21 cellular contexts compared by ENCODE assay signal in genomic region chr4:3421470-3421869, GRCh38. TPM values are rescaled to one million over a fixed set of nuclear protein-coding genes. Genes with fewer than 3 reads are reported as not detected.
DNase-seq lines count a peak whose midpoint lies in the region; ATAC-seq and TF ChIP-seq lines count a peak whose summit lies in the region.
"Had no signal": no experiment of that assay in that cellular context is flagged by ENCODE, and none has a peak within 500 bp of the region (broad histone marks: within the 10 kb centered on the region; RNA-seq: fewer than 3 reads in every experiment).

No MANE protein-coding gene starts in this region.

- H3K27me3 ChIP-seq in left ventricle myocardium inferior (ENCODE audit: low read depth): no peaks in the 10 kb centered on the region
- H3K27me3 ChIP-seq: SJCRH30 had no signal

- peaks cover 10% of the 10 kb centered on the region for H3K36me3 Mint-ChIP-seq in chondrocyte (ENCODE audit: low read depth)

- no peak overlapping the region for H3K27ac ChIP-seq in left ventricle myocardium inferior (replicated peaks)
- H3K27ac ChIP-seq: GM23248, SJCRH30 had no signal

- H3K4me1 ChIP-seq in left ventricle myocardium inferior: no peaks in the 10 kb centered on the region
- H3K4me1 ChIP-seq: Caco-2 had no signal

- H3K27me3 Mint-ChIP-seq in chondrocyte (ENCODE audit: low read depth): no peaks in the 10 kb centered on the region
- H3K27me3 Mint-ChIP-seq: CD4-positive, CD25-positive, alpha-beta regulatory T cell had no signal

- no peak for ATAC-seq in Right ventricle myocardium superior (ENCODE audit: poor library complexity)
- ATAC-seq in sciatic nerve: peak; percentile 29
- no peak for ATAC-seq in HG03342 (IDR thresholded peaks at IDR 0.05; ENCODE audit: unreplicated experiment)
- no peak for ATAC-seq in GM21825 (IDR thresholded peaks at IDR 0.05; ENCODE audit: unreplicated experiment)

- TF ChIP-seq CTCF in left ventricle myocardium inferior (IDR thresholded peaks at IDR 0.05; ENCODE audit: borderline replicate concordance) (no peak), chondrocyte (IDR thresholded peaks at IDR 0.05) (no peak)

- DNase-seq in Right ventricle myocardium superior: peak; percentile 35
- DNase-seq in left ventricle myocardium inferior: no peak
- peak; percentile 90 for DNase-seq in chondrocyte (ENCODE audit: low spot score)
- DNase-seq in iPS-NIHi7 (ENCODE audit: extremely low spot score): peak; percentile 52
- no peak for DNase-seq in sciatic nerve (ENCODE audit: low spot score)
- DNase-seq in COLO829 (ENCODE audit: low spot score): no peak
- DNase-seq: 8988T; Caco-2; CD4-positive, CD25-positive, alpha-beta regulatory T cell; GDM1; GM23248; KBM-7; NCI-H1105; NCI-H510A; NCI-H774; OCI-M1; SJCRH30 had no signal

- H3K4me3 Mint-ChIP-seq in chondrocyte (ENCODE audit: unreplicated experiment): no peak overlapping the region
- H3K4me3 Mint-ChIP-seq: CD4-positive, CD25-positive, alpha-beta regulatory T cell had no signal

- H3K36me3 ChIP-seq in left ventricle myocardium inferior: peaks cover 52% of the 10 kb centered on the region

- no peaks in the 10 kb centered on the region for H3K4me1 Mint-ChIP-seq in chondrocyte (ENCODE audit: low read depth)
- H3K4me1 Mint-ChIP-seq: CD4-positive, CD25-positive, alpha-beta regulatory T cell had no signal

- H3K9me3 Mint-ChIP-seq in chondrocyte (ENCODE audit: low read depth): no peaks in the 10 kb centered on the region
- H3K9me3 Mint-ChIP-seq: CD4-positive, CD25-positive, alpha-beta regulatory T cell had no signal

- no peak overlapping the region for H3K4me3 ChIP-seq in left ventricle myocardium inferior
- H3K4me3 ChIP-seq: GM23248, SJCRH30 had no signal

- no peak overlapping the region for H3K27ac Mint-ChIP-seq in chondrocyte (ENCODE audit: unreplicated experiment)
- H3K27ac Mint-ChIP-seq: CD4-positive, CD25-positive, alpha-beta regulatory T cell had no signal

- intact Hi-C loops in Right ventricle myocardium superior (cut with DNase I) (no loop called here), left ventricle myocardium inferior (cut with micrococcal nuclease) (no loop called here), sciatic nerve (cut with DNase I) (no loop called here)

- H3K9me3 ChIP-seq in left ventricle myocardium inferior (replicated peaks): no peaks in the 10 kb centered on the region
- H3K9me3 ChIP-seq: Caco-2, SJCRH30 had no signal

RNA-seq across cellular contexts. Expression of gene HGFAC, which starts 20.3 kb away (rescaled TPM):
- total RNA-seq in Right ventricle myocardium superior: 1.9 TPM
- 0.80 TPM for total RNA-seq in left ventricle myocardium inferior
- total RNA-seq in chondrocyte: 0.28 to 0.36 TPM (median 0.35 TPM) in 3 replicates
- total RNA-seq in sciatic nerve: not detected
- total RNA-seq: CD4-positive, CD25-positive, alpha-beta regulatory T cell; Daoy; GM23248; RPMI7951 had no signal

RNA-seq across cellular contexts. Expression of gene DOK7, which starts 41.6 kb away (rescaled TPM):
- total RNA-seq in Right ventricle myocardium superior: 33.7 TPM
- total RNA-seq in left ventricle myocardium inferior: 46.7 TPM
- total RNA-seq in chondrocyte: 0.37 TPM in 1 of 3 replicates, not detected in the others
- not detected for total RNA-seq in sciatic nerve
- total RNA-seq: CD4-positive, CD25-positive, alpha-beta regulatory T cell; GM23248; RPMI7951 had no signal

Comparison
In these comparisons a context has a peak if more than half of its experiments do, and no peak if none do; other contexts are left out.
1. DNase-seq: peak in Right ventricle myocardium superior (single experiment), chondrocyte (single experiment) and iPS-NIHi7 (single experiment); none in left ventricle myocardium inferior (single experiment), sciatic nerve (single experiment) and COLO829 (single experiment).
2. RNA of gene DOK7, which starts 41.6 kb away (total RNA-seq): 46.7 TPM in left ventricle myocardium inferior (single experiment) and 33.7 TPM in Right ventricle myocardium superior (single experiment); 0.37 TPM in chondrocyte and not detected in sciatic nerve (single experiment); every median in the first group is over 10 times any median in the second.